Comparison of ENCODE assay signal across 38 cellular contexts in the genomic region with DNA sequence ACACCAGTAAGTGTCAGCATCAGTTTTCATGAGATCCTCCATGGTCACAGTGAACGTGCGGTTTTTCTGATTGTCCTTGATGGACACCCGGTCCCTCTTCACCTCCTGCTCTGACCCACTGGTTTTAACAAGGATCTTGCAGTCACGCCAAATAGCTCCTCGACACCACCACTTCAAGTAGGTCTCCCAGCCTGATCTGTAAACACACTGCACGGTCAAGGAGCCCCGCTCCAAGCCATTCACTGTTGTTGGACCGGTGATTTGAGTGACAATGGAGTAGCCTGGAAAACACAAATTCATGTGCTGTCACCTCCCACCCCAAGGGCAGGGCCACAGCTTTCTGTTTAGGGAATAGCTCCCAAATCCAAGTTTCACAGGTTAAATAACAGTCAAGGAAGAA. TPM values are rescaled to one million over a fixed set of nuclear protein-coding genes. Genes with fewer than 3 reads are reported as not detected.
"Had no signal": no experiment of that assay in that cellular context is flagged by ENCODE, and none has a peak within 500 bp of the region (broad histone marks: within the 10 kb centered on the region; RNA-seq: fewer than 3 reads in every experiment).

No MANE protein-coding gene starts in this region.

- DNase-seq: activated B cell treated with CpG ODN at 0.5 μM for 24 hours; activated CD4-positive, alpha-beta memory T cell treated with anti-CD3 and anti-CD28 coated beads for 36 hours; activated CD4-positive, alpha-beta T cell treated with anti-CD3 and anti-CD28 coated beads for 4 hours; activated CD4-positive, alpha-beta T cell treated with anti-CD3 and anti-CD28 coated beads, Interleukin-2, amount 50 U/mL, for 1 hour; activated CD4-positive, CD25-positive, alpha-beta regulatory T cell treated with anti-CD3 and anti-CD28 coated beads, Interleukin-2, amount 50 U/mL, for 72 hours; activated CD8-positive, alpha-beta memory T cell treated with anti-CD3 and anti-CD28 coated beads, Interleukin-2, amount 50 U/mL, for 4 hours; activated naive CD4-positive, alpha-beta T cell treated with anti-CD3 and anti-CD28 coated beads, Interleukin-2, amount 10 ng/mL, durations not matched to agents 7 days and 5 days; activated naive CD8-positive, alpha-beta T cell treated with anti-CD3 and anti-CD28 coated beads, Interleukin-2, amount 50 U/mL, for 24 hours; activated T-cell treated with anti-CD3 and anti-CD28 coated beads for 4 hours; activated T-cell treated with anti-CD3 and anti-CD28 coated beads, Interleukin-2, amount 50 U/mL, for 4 hours; anterior cingulate cortex; caudate nucleus; MM.1S; MV-4-11; NCI-H1092; NCI-H1436 treated with DMSO at 0.1 percent for 48 hours; NCI-H1694 treated with DMSO at 0.1 percent for 48 hours; NCI-H2081; NCI-H2171 treated with DMSO at 0.1 percent for 48 hours; NCI-H2227 treated with DMSO at 0.1 percent for 48 hours; NCI-H446; NCI-H510A treated with DMSO at 0.1 percent for 48 hours; NCI-H69; NCI-H82; SHP77 treated with DMSO at 0.1 percent for 48 hours; SK-N-SH had no signal

- ATAC-seq: activated naive CD8-positive, alpha-beta T cell treated with anti-CD3 and anti-CD28 coated beads, Interleukin-2, amount 50 U/mL, for 24 hours; activated T-cell treated with anti-CD3 and anti-CD28 coated beads, Interleukin-2, amount 50 U/mL, for 4 hours; Panc1 had no signal

- H3K4me3 Mint-ChIP-seq: activated B cell treated with CpG ODN at 0.5 μM for 24 hours; activated CD4-positive, alpha-beta memory T cell treated with anti-CD3 and anti-CD28 coated beads for 36 hours; activated naive CD4-positive, alpha-beta T cell treated with anti-CD3 and anti-CD28 coated beads, Interleukin-2, amount 10 ng/mL, durations not matched to agents 7 days and 5 days; activated naive CD8-positive, alpha-beta T cell; activated naive CD8-positive, alpha-beta T cell treated with anti-CD3 and anti-CD28 coated beads, Interleukin-2, amount 50 U/mL, for 24 hours; activated T-cell treated with anti-CD3 and anti-CD28 coated beads, Interleukin-2, amount 50 U/mL, for 4 hours; activated T-helper 1 cell treated with anti-CD3 and anti-CD28 coated beads, Interleukin-12 subunit alpha, Interleukin-12 subunit beta, Interleukin-2, Interleukin-4 antibody, amounts not matched to agents 30 ng/mL and 10 ng/mL and 1 ng/mL, durations not matched to agents 14 hours and 24 hours and 36 hours; brain; T-helper 1 cell treated with Interleukin-12 subunit alpha and Interleukin-12 subunit beta and Interleukin-4 antibody, amounts not matched to agents 30 μg/mL and 1 μg/mL, for 36 hours; T-helper 2 cell treated with Interferon-gamma antibody and Interleukin-4, amounts not matched to agents 5 μg/mL and 100 μg/mL, for 36 hours had no signal

- H3K36me3 Mint-ChIP-seq: activated CD4-positive, alpha-beta memory T cell treated with anti-CD3 and anti-CD28 coated beads for 36 hours; activated naive CD4-positive, alpha-beta T cell treated with anti-CD3 and anti-CD28 coated beads, Interleukin-2, amount 10 ng/mL, durations not matched to agents 7 days and 5 days; activated naive CD8-positive, alpha-beta T cell; brain had no signal

- H3K27ac Mint-ChIP-seq: activated B cell treated with CpG ODN at 0.5 μM for 24 hours; activated CD4-positive, alpha-beta memory T cell treated with anti-CD3 and anti-CD28 coated beads for 36 hours; activated naive CD4-positive, alpha-beta T cell treated with anti-CD3 and anti-CD28 coated beads, Interleukin-2, amount 10 ng/mL, durations not matched to agents 7 days and 5 days; activated naive CD8-positive, alpha-beta T cell; activated naive CD8-positive, alpha-beta T cell treated with anti-CD3 and anti-CD28 coated beads, Interleukin-2, amount 50 U/mL, for 24 hours; activated T-helper 1 cell treated with anti-CD3 and anti-CD28 coated beads, Interleukin-12 subunit alpha, Interleukin-12 subunit beta, Interleukin-2, Interleukin-4 antibody, amounts not matched to agents 30 ng/mL and 10 ng/mL and 1 ng/mL, durations not matched to agents 14 hours and 24 hours and 36 hours; T-helper 1 cell treated with Interleukin-12 subunit alpha and Interleukin-12 subunit beta and Interleukin-4 antibody, amounts not matched to agents 30 μg/mL and 1 μg/mL, for 36 hours; T-helper 2 cell treated with Interferon-gamma antibody and Interleukin-4, amounts not matched to agents 5 μg/mL and 100 μg/mL, for 36 hours had no signal

- H3K4me1 Mint-ChIP-seq: activated B cell treated with CpG ODN at 0.5 μM for 24 hours; activated naive CD4-positive, alpha-beta T cell treated with anti-CD3 and anti-CD28 coated beads, Interleukin-2, amount 10 ng/mL, durations not matched to agents 7 days and 5 days; activated naive CD8-positive, alpha-beta T cell treated with anti-CD3 and anti-CD28 coated beads, Interleukin-2, amount 50 U/mL, for 24 hours; brain had no signal

- H3K36me3 ChIP-seq: SJSA1 had no signal

- H3K9me3 ChIP-seq: SJSA1, SK-N-SH had no signal

- H3K4me3 ChIP-seq: SJSA1 had no signal

- H3K27me3 Mint-ChIP-seq: activated naive CD8-positive, alpha-beta T cell treated with anti-CD3 and anti-CD28 coated beads, Interleukin-2, amount 50 U/mL, for 24 hours had no signal

- H3K9me3 Mint-ChIP-seq: activated B cell treated with CpG ODN at 0.5 μM for 24 hours; activated CD4-positive, alpha-beta memory T cell treated with anti-CD3 and anti-CD28 coated beads for 36 hours; activated naive CD4-positive, alpha-beta T cell treated with anti-CD3 and anti-CD28 coated beads, Interleukin-2, amount 10 ng/mL, durations not matched to agents 7 days and 5 days; activated naive CD8-positive, alpha-beta T cell treated with anti-CD3 and anti-CD28 coated beads, Interleukin-2, amount 50 U/mL, for 24 hours; activated T-cell treated with anti-CD3 and anti-CD28 coated beads, Interleukin-2, amount 50 U/mL, for 4 hours; activated T-helper 1 cell treated with anti-CD3 and anti-CD28 coated beads, Interleukin-12 subunit alpha, Interleukin-12 subunit beta, Interleukin-2, Interleukin-4 antibody, amounts not matched to agents 30 ng/mL and 10 ng/mL and 1 ng/mL, durations not matched to agents 14 hours and 24 hours and 36 hours; brain; T-helper 1 cell treated with Interleukin-12 subunit alpha and Interleukin-12 subunit beta and Interleukin-4 antibody, amounts not matched to agents 30 μg/mL and 1 μg/mL, for 36 hours; T-helper 2 cell treated with Interferon-gamma antibody and Interleukin-4, amounts not matched to agents 5 μg/mL and 100 μg/mL, for 36 hours had no signal

- H3K4me1 ChIP-seq: SJSA1 had no signal

- H3K27ac ChIP-seq: KMS-11, SJSA1, VCaP had no signal

RNA-seq across cellular contexts. Expression of a gene that starts 8.2 kb away (rescaled TPM):
- total RNA-seq: activated CD4-positive, alpha-beta memory T cell treated with anti-CD3 and anti-CD28 coated beads for 36 hours; activated T-cell treated with anti-CD3 and anti-CD28 coated beads, Interleukin-2, amount 50 U/mL, for 4 hours; activated T-helper 1 cell treated with anti-CD3 and anti-CD28 coated beads, Interleukin-12 subunit alpha, Interleukin-12 subunit beta, Interleukin-2, Interleukin-4 antibody, amounts not matched to agents 30 ng/mL and 10 ng/mL and 1 ng/mL, durations not matched to agents 14 hours and 24 hours and 36 hours; bronchial epithelial cell; LHCN-M2; RPMI7951; SJSA1 had no signal

RNA-seq across cellular contexts. Expression of a gene that starts 32.5 kb away (rescaled TPM):
- total RNA-seq: RPMI7951 had no signal
